ENCODE assay signal across 9 cellular contexts in genomic region chr11:13463779-13464290, GRCh38. TPM values are rescaled to one million over a fixed set of nuclear protein-coding genes. Genes with fewer than 3 reads are reported as not detected.
DNase-seq lines count a peak whose midpoint lies in the region; ATAC-seq and TF ChIP-seq lines count a peak whose summit lies in the region.
"Had no signal": no experiment of that assay in that cellular context is flagged by ENCODE, and none has a peak within 500 bp of the region (broad histone marks: within the 10 kb centered on the region; RNA-seq: fewer than 3 reads in every experiment).

No MANE protein-coding gene starts in this region.

- H3K4me3 Mint-ChIP-seq in Calu3 (ENCODE audit: low read depth, unreplicated experiment) (peak overlapping the region; percentile 99), nephron (peak overlapping the region; percentile 99 to 100 (median 99))

- CTCF ChIA-PET in Calu3 (lab: Charles Lee), result interaction anchor here (0.6 to 1.3 kb wide), 3 partner anchors 24 to 43 kb away, joined by 3 to 5 read pairs (median 4); no protein-coding TSS in a partner anchor

- H3K4me3 ChIP-seq in LNCaP clone FGC (ENCODE audit: low read depth, low read length), result peak overlapping the region; percentile 75
- H3K4me3 ChIP-seq in choroid plexus epithelial cell (ENCODE audit: low read depth, low read length), result peak overlapping the region; percentile 90

- H3K9me3 Mint-ChIP-seq in Calu3 (ENCODE audit: low read depth, unreplicated experiment) (no peaks in the 10 kb centered on the region), nephron (no peaks in the 10 kb centered on the region)

- H3K4me1 Mint-ChIP-seq in Calu3 (ENCODE audit: low read depth, unreplicated experiment) (peaks cover 33% of the 10 kb centered on the region), nephron (peaks cover 21% of the 10 kb centered on the region)

- ATAC-seq in GM21737 (IDR thresholded peaks at IDR 0.05; ENCODE audit: unreplicated experiment), result no peak

- H3K27me3 Mint-ChIP-seq in Calu3 (ENCODE audit: unreplicated experiment) (peaks cover 3% of the 10 kb centered on the region), nephron (ENCODE audit: low read depth) (no peaks in the 10 kb centered on the region)

- DNase-seq in Calu3 (no peak), LNCaP clone FGC (ENCODE audit: low read depth) (no peak), choroid plexus epithelial cell (ENCODE audit: low read depth) (no peak), hepatic stellate cell (ENCODE audit: low spot score) (no peak), cerebellum (ENCODE audit: low spot score) (no peak)
- no peak for DNase-seq in activated CD8-positive, alpha-beta memory T cell treated with anti-CD3 and anti-CD28 coated beads, Interleukin-2, amount 50 U/mL, for 4 hours

- intact Hi-C loops in Calu3 (cut with micrococcal nuclease; ENCODE audit: unreplicated experiment), result loop anchor here (10.0 kb wide), 1 partner anchor 249 kb away; no protein-coding TSS in a partner anchor

- H3K27ac Mint-ChIP-seq in Calu3 (ENCODE audit: unreplicated experiment) (peak overlapping the region; percentile 90), nephron (peak overlapping the region; percentile 94 to 98 (median 96))

- BruUV-seq in Calu3 (replicated peaks; lab: Mats Ljungman, UMichigan), result no TSS peak

- TF ChIP-seq CTCF in Calu3 (IDR thresholded peaks at IDR 0.05; ENCODE audit: unreplicated experiment) (no peak), LNCaP clone FGC (IDR thresholded peaks at IDR 0.05; ENCODE audit: control insufficient read depth, extremely low read depth, insufficient read depth) (no peak), choroid plexus epithelial cell (conservative IDR thresholded peaks at IDR 0.05; ENCODE audit: low read depth, low read length) (no peak), nephron (IDR thresholded peaks at IDR 0.05; ENCODE audit: unreplicated experiment in 3 of 3) (no peak)

- H3K36me3 Mint-ChIP-seq in Calu3 (ENCODE audit: insufficient read depth, unreplicated experiment), result peaks cover 23% of the 10 kb centered on the region
- peaks cover 9% of the 10 kb centered on the region for H3K36me3 Mint-ChIP-seq in nephron (ENCODE audit: low read depth)

RNA-seq across cellular contexts. Expression of gene BTBD10, which starts 0.8 kb away (rescaled TPM):
- total RNA-seq in Calu3 (2022), result 29.7 and 33.3 TPM in 2 replicates
- total RNA-seq in cerebellum, result 102 TPM

RNA-seq across cellular contexts. Expression of gene PTH, which starts 32.0 kb away (rescaled TPM):
- not detected in 2 replicates for total RNA-seq in Calu3 (2022)
- total RNA-seq in cerebellum, result not detected
- total RNA-seq: SK-MEL-5 had no signal
